18 cellular contexts compared by ENCODE assay signal in genomic region chr18:5970032-5970431, GRCh38.
A peak's percentile ranks its signal among the peaks of the same experiment; 100 is the strongest.
DNase-seq lines count a peak whose midpoint lies in the region; ATAC-seq lines count a peak whose summit lies in the region.
"Had no signal": no experiment of that assay in that cellular context is flagged by ENCODE, and none has a peak within 500 bp of the region (broad histone marks: within the 10 kb centered on the region; RNA-seq: fewer than 3 reads in every experiment).

No MANE protein-coding gene starts in this region.

- peaks cover 4% of the 10 kb centered on the region for H3K36me3 Mint-ChIP-seq in stimulated activated memory B cell treated with anti-CD40 and anti-IgM and Interleukin-4, amounts not matched to agents 10 μg/mL and 1 μg/mL and 100 μg/mL, for 72 hours
- H3K36me3 Mint-ChIP-seq: IgD-negative memory B cell had no signal

- no peak overlapping the region for H3K4me3 Mint-ChIP-seq in stimulated activated naive CD8-positive, alpha-beta T cell treated with anti-CD3 and anti-CD28 coated beads, Interleukin-15, amount 100 ng/mL, for 72 hours
- H3K4me3 Mint-ChIP-seq in stimulated activated memory B cell treated with anti-CD40 and anti-IgM and Interleukin-4, amounts not matched to agents 10 μg/mL and 1 μg/mL and 100 μg/mL, for 72 hours: no peak overlapping the region
- H3K4me3 Mint-ChIP-seq: activated T-helper 17 cell treated with anti-CD3 and anti-CD28 coated beads, Interleukin-2, amount 50 U/mL, for 72 hours; IgD-negative memory B cell had no signal

- peak; percentile 72 for ATAC-seq in stimulated activated naive CD8-positive, alpha-beta T cell treated with anti-CD3 and anti-CD28 coated beads, Interleukin-15, amount 100 ng/mL, for 72 hours
- no peak for ATAC-seq in stimulated activated naive CD8-positive, alpha-beta T cell treated with anti-CD3 and anti-CD28 coated beads, Interleukin-15, Interleukin-2, amounts not matched to agents 100 U/mL and 50 U/mL, for 24 hours
- ATAC-seq in stimulated activated memory B cell treated with anti-CD40 and anti-IgM and Interleukin-4, amounts not matched to agents 10 μg/mL and 1 μg/mL and 100 μg/mL, for 72 hours: no peak
- no peak for ATAC-seq in HG02759 (IDR thresholded peaks at IDR 0.05; ENCODE audit: unreplicated experiment)
- ATAC-seq: activated T-helper 17 cell treated with anti-CD3 and anti-CD28 coated beads, Interleukin-2, amount 50 U/mL, for 72 hours; gastrocnemius medialis; right cardiac atrium had no signal

- peaks cover 31% of the 10 kb centered on the region for H3K4me1 Mint-ChIP-seq in stimulated activated naive CD8-positive, alpha-beta T cell treated with anti-CD3 and anti-CD28 coated beads, Interleukin-15, amount 100 ng/mL, for 72 hours
- peaks cover 20% of the 10 kb centered on the region for H3K4me1 Mint-ChIP-seq in stimulated activated memory B cell treated with anti-CD40 and anti-IgM and Interleukin-4, amounts not matched to agents 10 μg/mL and 1 μg/mL and 100 μg/mL, for 72 hours
- H3K4me1 Mint-ChIP-seq: activated T-helper 17 cell treated with anti-CD3 and anti-CD28 coated beads, Interleukin-2, amount 50 U/mL, for 72 hours had no signal

- peak overlapping the region; percentile 65 for H3K27ac ChIP-seq in caudate nucleus (ENCODE audit: low read depth, low read length)
- H3K27ac ChIP-seq: gastrocnemius medialis, SJCRH30, tibial nerve had no signal

- H3K9me3 Mint-ChIP-seq in stimulated activated naive CD8-positive, alpha-beta T cell treated with anti-CD3 and anti-CD28 coated beads, Interleukin-15, amount 100 ng/mL, for 72 hours: no peaks in the 10 kb centered on the region
- no peaks in the 10 kb centered on the region for H3K9me3 Mint-ChIP-seq in stimulated activated memory B cell treated with anti-CD40 and anti-IgM and Interleukin-4, amounts not matched to agents 10 μg/mL and 1 μg/mL and 100 μg/mL, for 72 hours
- H3K9me3 Mint-ChIP-seq: activated T-helper 17 cell treated with anti-CD3 and anti-CD28 coated beads, Interleukin-2, amount 50 U/mL, for 72 hours; IgD-negative memory B cell had no signal

- no peak for DNase-seq in stimulated activated naive CD8-positive, alpha-beta T cell treated with anti-CD3 and anti-CD28 coated beads, Interleukin-15, amount 100 ng/mL, for 72 hours
- no peak for DNase-seq in stimulated activated naive CD8-positive, alpha-beta T cell treated with anti-CD3 and anti-CD28 coated beads, Interleukin-15, Interleukin-2, amounts not matched to agents 100 U/mL and 50 U/mL, for 24 hours
- DNase-seq in caudate nucleus (lab: John Stamatoyannopoulos, UW) (peak in 23 of 61 donors; percentile 11 to 55 (median 31)), medulla oblongata (ENCODE audit: extremely low spot score) (peak; percentile 70), NCI-H526 (lab: John Stamatoyannopoulos, UW) (no peak), iPS-NIHi11 (ENCODE audit: low spot score) (no peak)
- DNase-seq: ACHN; COR-L47; gastrocnemius medialis; GF-D8; right cardiac atrium; SJCRH30; stimulated activated CD4-positive, alpha-beta T cell treated with anti-CD3 and anti-CD28 coated beads, Interleukin-2, amount 100 ng/mL, for 48 hours had no signal

- no peaks in the 10 kb centered on the region for H3K27me3 Mint-ChIP-seq in stimulated activated naive CD8-positive, alpha-beta T cell treated with anti-CD3 and anti-CD28 coated beads, Interleukin-15, amount 100 ng/mL, for 72 hours
- no peaks in the 10 kb centered on the region for H3K27me3 Mint-ChIP-seq in stimulated activated memory B cell treated with anti-CD40 and anti-IgM and Interleukin-4, amounts not matched to agents 10 μg/mL and 1 μg/mL and 100 μg/mL, for 72 hours

- no peak overlapping the region for H3K27ac Mint-ChIP-seq in stimulated activated naive CD8-positive, alpha-beta T cell treated with anti-CD3 and anti-CD28 coated beads, Interleukin-15, amount 100 ng/mL, for 72 hours
- H3K27ac Mint-ChIP-seq in stimulated activated memory B cell treated with anti-CD40 and anti-IgM and Interleukin-4, amounts not matched to agents 10 μg/mL and 1 μg/mL and 100 μg/mL, for 72 hours: no peak overlapping the region
- H3K27ac Mint-ChIP-seq: activated T-helper 17 cell treated with anti-CD3 and anti-CD28 coated beads, Interleukin-2, amount 50 U/mL, for 72 hours; IgD-negative memory B cell had no signal
